Comparison of ENCODE assay signal across 8 cellular contexts in the genomic region with DNA sequence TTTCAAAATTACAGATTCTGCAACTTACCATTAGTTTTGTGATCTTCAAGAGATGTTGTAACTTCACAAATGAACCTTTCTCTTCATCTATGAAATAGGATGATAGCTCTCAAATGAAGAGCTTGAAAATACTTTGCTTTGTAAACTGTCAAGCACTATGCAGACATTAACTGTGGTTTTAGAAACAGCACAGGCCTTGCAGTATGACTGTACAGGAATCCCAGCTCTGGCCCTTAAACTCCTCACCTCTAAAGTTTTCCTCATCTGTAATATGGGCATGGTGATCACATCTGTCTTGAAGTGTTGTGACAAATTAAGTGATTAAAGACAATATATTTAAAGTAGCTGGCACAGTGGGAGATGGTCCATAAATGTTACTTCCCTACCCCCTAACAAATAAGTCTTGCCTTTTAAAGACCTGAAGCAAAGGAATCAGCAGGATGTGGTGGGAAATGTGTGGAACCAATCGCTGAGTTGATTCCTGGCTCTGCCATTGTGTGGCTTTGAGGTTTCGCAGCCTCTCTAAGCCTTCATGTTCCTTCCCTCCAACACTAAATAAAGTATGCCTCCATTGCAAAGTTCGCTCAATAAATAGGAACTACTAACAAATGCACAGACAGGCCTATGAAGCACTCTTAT.
DNase-seq lines count a peak whose midpoint lies in the region; ATAC-seq and TF ChIP-seq lines count a peak whose summit lies in the region.

No MANE protein-coding gene starts in this region.

- peaks cover 1% of the 10 kb centered on the region; the same call in 1 of the 2 replicates for H3K79me2 ChIP-seq in OCI-LY3 (ENCODE audit: low read length)

- DNase-seq in epithelial cell of prostate (ENCODE audit: low read depth, low spot score) (no peak), cortex of kidney (lab: John Stamatoyannopoulos, UW) (no peak), GOT3 (lab: John Stamatoyannopoulos, UW) (no peak)

- H3K4me2 ChIP-seq in OCI-LY3 (ENCODE audit: low read length): peak overlapping the region; percentile 77

- H3K36me3 ChIP-seq in OCI-LY3 (replicated peaks; ENCODE audit: low read depth, low read length): no peaks in the 10 kb centered on the region

- peaks cover 46% of the 10 kb centered on the region for H3K4me1 ChIP-seq in OCI-LY3 (ENCODE audit: low read length)

- no peak overlapping the region for H2AFZ ChIP-seq in OCI-LY3 (ENCODE audit: low read depth, low read length)

- no peaks in the 10 kb centered on the region for H3K9me3 ChIP-seq in OCI-LY3 (ENCODE audit: insufficient read depth, low read length)

- no peak for TF ChIP-seq CTCF in OCI-LY3 (IDR thresholded peaks at IDR 0.05; ENCODE audit: low read depth, low read length)

- H4K20me1 ChIP-seq in OCI-LY3 (ENCODE audit: insufficient read depth, low read length): no peaks in the 10 kb centered on the region

- H3K27ac ChIP-seq in OCI-LY3 (ENCODE audit: low read length) (peak overlapping the region; percentile 84), epithelial cell of prostate (peak overlapping the region; percentile 58), skin epidermis (peak overlapping the region in 20 of 21 experiments; percentile 87 to 98 (median 96))

- H3K27me3 ChIP-seq in OCI-LY3 (ENCODE audit: low read depth, low read length): no peaks in the 10 kb centered on the region

- ATAC-seq in GM18861 (IDR thresholded peaks at IDR 0.05; ENCODE audit: unreplicated experiment) (peak; percentile 25), GM21576 (IDR thresholded peaks at IDR 0.05; ENCODE audit: unreplicated experiment) (no peak), HG03139 (IDR thresholded peaks at IDR 0.05; ENCODE audit: unreplicated experiment) (no peak)

- H3K4me3 ChIP-seq in OCI-LY3 (ENCODE audit: low read length) (peak overlapping the region; percentile 79), skin epidermis (peak overlapping the region in 6 of 7 experiments; percentile 29 to 43 (median 38))

- H3K9ac ChIP-seq in OCI-LY3 (ENCODE audit: low read length): peak overlapping the region; percentile 58
